11 cellular contexts compared by ENCODE assay signal in genomic region chr11:61011950-61012830, GRCh38. TPM values are rescaled to one million over a fixed set of nuclear protein-coding genes. Genes with fewer than 3 reads are reported as not detected.
DNase-seq lines count a peak whose midpoint lies in the region; ATAC-seq, FAIRE-seq and TF ChIP-seq lines count a peak whose summit lies in the region.
"Had no signal": no experiment of that assay in that cellular context is flagged by ENCODE, and none has a peak within 500 bp of the region (broad histone marks: within the 10 kb centered on the region; RNA-seq: fewer than 3 reads in every experiment).

No MANE protein-coding gene starts in this region.

- POLR2A ChIA-PET in HepG2 (lab: Yijun Ruan, JAX) = no interaction called here

- no peaks in the 10 kb centered on the region for H3F3A ChIP-seq in GM23248 (ENCODE audit: insufficient read depth)

- TF ChIP-seq RAD21 in HepG2 (CRISPR knock-in tag; IDR thresholded peaks at IDR 0.05) = no peak

- H3K79me2 ChIP-seq in GM23248 (ENCODE audit: insufficient read depth) = no peaks in the 10 kb centered on the region
- H3K79me2 ChIP-seq in HepG2 (ENCODE audit: insufficient read depth, low read length) = no peaks in the 10 kb centered on the region

- no peaks in the 10 kb centered on the region for H3K36me3 ChIP-seq in GM23248 (ENCODE audit: low read depth)
- H3K36me3 ChIP-seq in HepG2 (replicated peaks in 1 of 2; ENCODE audit: control insufficient read depth in 1 of 2, insufficient read depth in 2 of 2, low read length in 2 of 2) = no peaks in the 10 kb centered on the region

- H3K4me1 Mint-ChIP-seq in T-helper 2 cell treated with Interferon-gamma antibody and Interleukin-4, amounts not matched to agents 5 μg/mL and 100 μg/mL, for 36 hours (ENCODE audit: low read depth) = peaks cover 16% of the 10 kb centered on the region

- H3K36me3 Mint-ChIP-seq in T-helper 2 cell treated with Interferon-gamma antibody and Interleukin-4, amounts not matched to agents 5 μg/mL and 100 μg/mL, for 36 hours (ENCODE audit: low read depth) = peaks cover 78% of the 10 kb centered on the region

- no peak for ATAC-seq in HepG2
- ATAC-seq: activated T-cell treated with anti-CD3 and anti-CD28 coated beads, Interleukin-2, amount 50 U/mL, for 4 hours had no signal

- no peak for FAIRE-seq in HepG2 (lab: Jason Lieb, UNC)

- H3K4me2 ChIP-seq in GM23248 (ENCODE audit: unreplicated experiment) = no peak overlapping the region
- no peak overlapping the region for H3K4me2 ChIP-seq in HepG2 (ENCODE audit: low read depth, low read length)

- in situ Hi-C loops in astrocyte of the spinal cord (cut with HindIII; ENCODE audit: low sequenced_read_pairs) (no loop called here), GM23248 (cut with MboI) (no loop called here), HepG2 (cut with HindIII; ENCODE audit: extremely low pct_ligation_motif_present, low pct_unique_long_range_greater_than_20kb) (no loop called here)

- H3K27ac ChIP-seq in GM23248 = no peak overlapping the region
- H3K27ac ChIP-seq in HepG2 (ENCODE audit: extremely low read length, insufficient read depth, low read length) = no peak overlapping the region

- H3K9ac ChIP-seq in GM23248 (no peak overlapping the region), HepG2 (ENCODE audit: insufficient read depth, low read depth, low read length) (no peak overlapping the region)

- CTCF ChIA-PET in HepG2 (lab: Yijun Ruan, JAX; ENCODE audit: low intra/inter-chr PET ratio, low total read pairs) = no interaction called here

- no peaks in the 10 kb centered on the region for H3K27me3 Mint-ChIP-seq in T-helper 2 cell treated with Interferon-gamma antibody and Interleukin-4, amounts not matched to agents 5 μg/mL and 100 μg/mL, for 36 hours (ENCODE audit: low read depth)

- peaks cover 48% of the 10 kb centered on the region for H3K27me3 ChIP-seq in GM23248 (replicated peaks; ENCODE audit: insufficient read depth)
- peaks cover 7 to 89% of the 10 kb centered on the region in 2 experiments for H3K27me3 ChIP-seq in HepG2 (ENCODE audit: control insufficient read depth in 1 of 2, insufficient read depth in 2 of 2, low read length in 2 of 2)

- peak overlapping the region; percentile 79 for H3K27ac Mint-ChIP-seq in T-helper 2 cell treated with Interferon-gamma antibody and Interleukin-4, amounts not matched to agents 5 μg/mL and 100 μg/mL, for 36 hours

- no peaks in the 10 kb centered on the region for H4K20me1 ChIP-seq in GM23248 (ENCODE audit: insufficient read depth)
- H4K20me1 ChIP-seq in HepG2 (ENCODE audit: insufficient read depth, low read length) = no peaks in the 10 kb centered on the region

- TF ChIP-seq CTCF in astrocyte of the spinal cord (IDR thresholded peaks at IDR 0.05; ENCODE audit: low read depth, low read length) = no peak
- TF ChIP-seq CTCF in HepG2 (CRISPR knock-in tag; IDR thresholded peaks at IDR 0.05) = no peak

- no peak for TF ChIP-seq POLR2A in HepG2 (IDR thresholded peaks at IDR 0.05; ENCODE audit: insufficient read depth in 1 of 2, low read depth in 2 of 2, low read length in 2 of 2)

- H3K4me3 ChIP-seq in astrocyte of the spinal cord (ENCODE audit: low read depth, low read length) = no peak overlapping the region
- no peak overlapping the region for H3K4me3 ChIP-seq in GM23248
- no peak overlapping the region for H3K4me3 ChIP-seq in HepG2 (replicated peaks in 1 of 3; ENCODE audit: insufficient read depth in 1 of 3, low read depth in 2 of 3, low read length in 3 of 3)

- H3K4me1 ChIP-seq in GM23248 (ENCODE audit: insufficient read depth) (no peaks in the 10 kb centered on the region), HepG2 (ENCODE audit: insufficient read depth, low read length) (no peaks in the 10 kb centered on the region)

- no peak for DNase-seq in T-helper 2 cell treated with Interferon-gamma antibody and Interleukin-4, amounts not matched to agents 5 μg/mL and 100 μg/mL, for 36 hours (ENCODE audit: low spot score)
- DNase-seq in T-helper 2 cell = no peak
- peak; percentile 68 for DNase-seq in M059J (ENCODE audit: low read depth)
- peak; percentile 70 for DNase-seq in astrocyte of the spinal cord (ENCODE audit: low read depth, low spot score)
- peak; percentile 57 for DNase-seq in pons (ENCODE audit: low spot score)
- DNase-seq in posterior vena cava (ENCODE audit: low spot score) = no peak
- DNase-seq in GM23248 = no peak
- no peak for DNase-seq in HepG2 (ENCODE audit: low spot score)
- DNase-seq: activated T-cell treated with anti-CD3 and anti-CD28 coated beads, Interleukin-2, amount 50 U/mL, for 4 hours; mammary epithelial cell; NCI-H748 treated with DMSO at 0.1 percent for 48 hours had no signal

- BruUV-seq in HepG2 (replicated peaks; lab: Mats Ljungman, UMichigan) = no TSS peak

- H3K9me3 Mint-ChIP-seq in T-helper 2 cell treated with Interferon-gamma antibody and Interleukin-4, amounts not matched to agents 5 μg/mL and 100 μg/mL, for 36 hours = no peaks in the 10 kb centered on the region
- H3K9me3 Mint-ChIP-seq: activated T-cell treated with anti-CD3 and anti-CD28 coated beads, Interleukin-2, amount 50 U/mL, for 4 hours had no signal

- H3K4me3 Mint-ChIP-seq in T-helper 2 cell treated with Interferon-gamma antibody and Interleukin-4, amounts not matched to agents 5 μg/mL and 100 μg/mL, for 36 hours = no peak overlapping the region
- H3K4me3 Mint-ChIP-seq: activated T-cell treated with anti-CD3 and anti-CD28 coated beads, Interleukin-2, amount 50 U/mL, for 4 hours had no signal

- no peaks in the 10 kb centered on the region for H3K9me2 ChIP-seq in GM23248 (ENCODE audit: insufficient read depth)

- TF ChIP-seq EP300 in HepG2 (IDR thresholded peaks at IDR 0.05; ENCODE audit: low read depth in 2 of 2, low read length in 2 of 2) (no peak), HepG2 (CRISPR knock-in tag; IDR thresholded peaks at IDR 0.05; ENCODE audit: borderline replicate concordance) (no peak)

- intact Hi-C loops in posterior vena cava (cut with DNase I) = no loop called here
- intact Hi-C loops in HepG2 (cut with micrococcal nuclease; ENCODE audit: unreplicated experiment) = no loop called here

- H2AFZ ChIP-seq in GM23248 (no peak overlapping the region), HepG2 (ENCODE audit: low read length) (no peak overlapping the region)

- 33 to 45% methylated on average over 11 to 13 of the region's 13 CpGs for WGBS in GM23248 (ENCODE audit: low coverage in 1 of 2, low lambda C conversion rate in 2 of 2, missing lambda C conversion rate in 2 of 2), 2 experiments
- 14% methylated on average over 13 of the region's 13 CpGs for WGBS in HepG2 (ENCODE audit: low lambda C conversion rate)

- H3K9me3 ChIP-seq in GM23248 (ENCODE audit: low read depth) (no peaks in the 10 kb centered on the region), HepG2 (ENCODE audit: low read length) (no peaks in the 10 kb centered on the region)

RNA-seq across cellular contexts. Expression of gene CD6, which starts 40.7 kb away (rescaled TPM):
- total RNA-seq in M059J (2014; rRNA removed; shearing (Covaris generic)) = 0.10 TPM in 1 of 2 replicates, not detected in the other
- total RNA-seq in posterior vena cava = under 1 TPM; 0.43 to 0.93 TPM
- total RNA-seq in GM23248 (2014; rRNA removed; shearing (Covaris generic)) = not detected in 2 replicates
- polyA plus RNA-seq in GM23248 (2016; fragmentation: Nextera tagmentation; extraction: Ambion mirVana) = not detected in 2 replicates
- total RNA-seq in HepG2 (2016; rRNA removed; fragmentation: Illumina TruSeq; extraction: Trizol) = not detected in 2 replicates
- total RNA-seq in HepG2 (2016; cell fraction: cytosol; rRNA removed; fragmentation: Illumina TruSeq; extraction: Trizol; ENCODE audit: low read depth) = not detected in 2 replicates
- not detected in 2 replicates for total RNA-seq in HepG2 (2016; cell fraction: insoluble cytoplasmic fraction; rRNA removed; fragmentation: Illumina TruSeq; extraction: Trizol)
- not detected in 2 replicates for total RNA-seq in HepG2 (2016; cell fraction: membrane; rRNA removed; fragmentation: Illumina TruSeq; extraction: Trizol)
- not detected in 2 replicates for total RNA-seq in HepG2 (2016; cell fraction: nucleus; rRNA removed; fragmentation: Illumina TruSeq; extraction: Trizol)
- not detected in 2 replicates for polyA plus RNA-seq in HepG2 (2011; rRNA removed)
- not detected in 2 replicates for polyA plus RNA-seq in HepG2 (2011; cell fraction: cytosol; rRNA removed)
- not detected in 2 replicates for polyA plus RNA-seq in HepG2 (2011; cell fraction: nucleus; rRNA removed)
- polyA plus RNA-seq in HepG2 (2012) = not detected in 2 replicates
- polyA plus RNA-seq in HepG2 (2016; cell fraction: cytosol; fragmentation: Illumina TruSeq; extraction: Trizol; ENCODE audit: low read depth) = not detected in 2 replicates
- not detected in 2 replicates for polyA plus RNA-seq in HepG2 (2016; cell fraction: insoluble cytoplasmic fraction; fragmentation: Illumina TruSeq; extraction: Trizol; ENCODE audit: low read depth)
- not detected in 2 replicates for polyA plus RNA-seq in HepG2 (2016; cell fraction: membrane; fragmentation: Illumina TruSeq; extraction: Trizol; ENCODE audit: low read depth)
- not detected in 2 replicates for polyA plus RNA-seq in HepG2 (2016; cell fraction: nucleus; fragmentation: Illumina TruSeq; extraction: Trizol; ENCODE audit: insufficient read depth, low read depth)
- polyA minus RNA-seq in HepG2 (2011; rRNA and poly(A)+ RNA removed; ENCODE audit: low replicate concordance) = not detected in 2 replicates
- not detected in 2 replicates for polyA minus RNA-seq in HepG2 (2011; cell fraction: cytosol; rRNA and poly(A)+ RNA removed)
- polyA minus RNA-seq in HepG2 (2011; cell fraction: nucleus; rRNA and poly(A)+ RNA removed) = not detected in 2 replicates
- total RNA-seq: mammary epithelial cell had no signal
- polyA plus RNA-seq: mammary epithelial cell had no signal

Comparison
In these comparisons a context has a peak if more than half of its experiments do, and no peak if none do; other contexts are left out.
1. DNase-seq: peak in M059J (single experiment), astrocyte of the spinal cord (single experiment) and pons (single experiment); none in T-helper 2 cell treated with Interferon-gamma antibody and Interleukin-4, amounts not matched to agents 5 μg/mL and 100 μg/mL, for 36 hours (single experiment), T-helper 2 cell (0 of 5), posterior vena cava (single experiment), GM23248 (single experiment) and HepG2 (single experiment).